ENCODE assay signal across 6 cellular contexts in the genomic region with DNA sequence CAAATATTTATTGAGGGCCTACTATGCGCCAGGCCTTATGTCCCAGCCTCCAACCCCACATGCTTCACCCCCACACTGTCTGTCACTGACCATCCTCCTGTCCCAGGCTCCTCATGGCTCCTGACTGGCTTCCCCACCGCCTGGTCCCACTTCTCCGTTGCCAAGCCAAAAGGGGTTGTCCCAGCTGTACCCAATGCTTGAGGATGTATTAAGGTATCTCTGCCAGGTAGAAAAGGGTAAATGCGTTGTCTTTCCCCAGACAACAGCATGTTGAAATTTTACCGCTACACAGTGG.
"Had no signal": no experiment of that assay in that cellular context is flagged by ENCODE, and none has a peak within 500 bp of the region (broad histone marks: within the 10 kb centered on the region; RNA-seq: fewer than 3 reads in every experiment).

No MANE protein-coding gene starts in this region.

- H3K27me3 ChIP-seq: brain microvascular endothelial cell had no signal

- H3K36me3 ChIP-seq: brain microvascular endothelial cell had no signal

- H3K4me3 ChIP-seq: skin epidermis had no signal

- H3K27ac Mint-ChIP-seq: activated T-helper 2 cell treated with anti-CD3 and anti-CD28 coated beads, Interferon-gamma antibody, Interleukin-2, Interleukin-4, amounts not matched to agents 10 μg/mL and 5 μg/mL and 100 μg/mL, durations not matched to agents 14 hours and 24 hours and 36 hours; endodermal cell; T-helper 1 cell treated with Interleukin-12 subunit alpha and Interleukin-12 subunit beta and Interleukin-4 antibody, amounts not matched to agents 30 μg/mL and 1 μg/mL, for 36 hours; type B pancreatic cell had no signal

- H3K27ac ChIP-seq: brain microvascular endothelial cell had no signal

- H3K36me3 Mint-ChIP-seq: type B pancreatic cell had no signal

- H3K9me3 Mint-ChIP-seq: activated T-helper 2 cell treated with anti-CD3 and anti-CD28 coated beads, Interferon-gamma antibody, Interleukin-2, Interleukin-4, amounts not matched to agents 10 μg/mL and 5 μg/mL and 100 μg/mL, durations not matched to agents 14 hours and 24 hours and 36 hours; endodermal cell; T-helper 1 cell treated with Interleukin-12 subunit alpha and Interleukin-12 subunit beta and Interleukin-4 antibody, amounts not matched to agents 30 μg/mL and 1 μg/mL, for 36 hours; type B pancreatic cell had no signal

- H3K4me1 Mint-ChIP-seq: endodermal cell had no signal

- H3K4me3 Mint-ChIP-seq: endodermal cell; T-helper 1 cell treated with Interleukin-12 subunit alpha and Interleukin-12 subunit beta and Interleukin-4 antibody, amounts not matched to agents 30 μg/mL and 1 μg/mL, for 36 hours; type B pancreatic cell had no signal
